ENCODE assay signal across 14 cellular contexts in the genomic region with DNA sequence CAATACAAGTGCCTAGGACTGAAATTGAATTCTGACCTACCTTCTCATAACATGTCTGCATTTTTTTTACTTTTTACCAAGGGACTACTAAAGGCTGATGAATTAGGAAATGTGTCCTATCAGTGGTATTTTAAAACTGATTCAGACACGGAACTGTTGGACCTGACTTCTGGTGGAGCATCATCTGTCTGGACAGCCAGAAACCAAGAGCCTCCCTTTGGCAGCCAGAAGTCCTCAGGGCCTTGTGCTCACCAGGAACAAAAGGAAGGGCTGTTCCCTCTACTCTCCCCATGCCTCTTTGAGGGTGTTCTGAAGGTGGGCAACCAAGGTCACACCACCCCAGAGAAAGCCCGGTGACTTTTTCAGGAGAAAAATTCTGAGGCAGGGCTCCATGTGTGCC.
DNase-seq lines count a peak whose midpoint lies in the region; ATAC-seq and TF ChIP-seq lines count a peak whose summit lies in the region.
"Had no signal": no experiment of that assay in that cellular context is flagged by ENCODE, and none has a peak within 500 bp of the region (broad histone marks: within the 10 kb centered on the region; RNA-seq: fewer than 3 reads in every experiment).

No MANE protein-coding gene starts in this region.

- H3K36me3 Mint-ChIP-seq in MCF 10A (ENCODE audit: insufficient read depth, unreplicated experiment) (peaks cover 15% of the 10 kb centered on the region), progenitor cell of endocrine pancreas (ENCODE audit: insufficient read depth) (no peaks in the 10 kb centered on the region)
- no peaks in the 10 kb centered on the region for H3K36me3 Mint-ChIP-seq in CD4-positive, alpha-beta memory T cell
- H3K36me3 Mint-ChIP-seq: IgD-negative memory B cell; stimulated activated memory B cell treated with anti-CD40 and anti-IgM and Interleukin-4, amounts not matched to agents 10 μg/mL and 1 μg/mL and 100 μg/mL, for 72 hours had no signal

- no peak for DNase-seq in MCF 10A (ENCODE audit: unreplicated experiment)
- DNase-seq in left ventricle myocardium superior: no peak
- DNase-seq in progenitor cell of endocrine pancreas (ENCODE audit: low spot score, unreplicated experiment): no peak
- no peak for DNase-seq in central memory CD4-positive, alpha-beta T cell
- DNase-seq in effector memory CD4-positive, alpha-beta T cell: no peak
- DNase-seq in CD4-positive, alpha-beta memory T cell: no peak
- DNase-seq: activated CD4-positive, alpha-beta T cell treated with anti-CD3 and anti-CD28 coated beads for 48 hours; activated T-cell treated with anti-CD3 and anti-CD28 coated beads, Interleukin-2, amount 50 U/mL, for 4 hours; NCI-H1105 treated with DMSO at 0.1 percent for 48 hours; T-helper 2 cell had no signal

- peaks cover 44% of the 10 kb centered on the region for H3K4me1 Mint-ChIP-seq in MCF 10A (ENCODE audit: insufficient read depth, unreplicated experiment)
- peaks cover 51% of the 10 kb centered on the region for H3K4me1 Mint-ChIP-seq in progenitor cell of endocrine pancreas (ENCODE audit: low read depth)
- peaks cover 0 to 3% (median 1%) of the 10 kb centered on the region in 4 donors for H3K4me1 Mint-ChIP-seq in CD4-positive, alpha-beta memory T cell

- peaks cover 12% of the 10 kb centered on the region for H3K36me3 ChIP-seq in skeletal muscle satellite cell (ENCODE audit: insufficient read depth, low read length)
- H3K36me3 ChIP-seq in effector memory CD4-positive, alpha-beta T cell (ENCODE audit: control insufficient read depth, insufficient read depth, low read length): no peaks in the 10 kb centered on the region
- no peaks in the 10 kb centered on the region for H3K36me3 ChIP-seq in CD4-positive, alpha-beta memory T cell (ENCODE audit: insufficient read depth, low read length)

- no peak for TF ChIP-seq CTCF in C4-2B (conservative IDR thresholded peaks at IDR 0.05)
- TF ChIP-seq CTCF in MCF 10A (IDR thresholded peaks at IDR 0.05; ENCODE audit: unreplicated experiment): no peak
- TF ChIP-seq CTCF in progenitor cell of endocrine pancreas (IDR thresholded peaks at IDR 0.05; ENCODE audit: unreplicated experiment): no peak

- H3K4me2 ChIP-seq in skeletal muscle satellite cell (ENCODE audit: low read length): peak overlapping the region; percentile 51

- H3K9ac ChIP-seq in skeletal muscle satellite cell (ENCODE audit: low read depth, low read length): peak overlapping the region; percentile 64

- H3K27me3 ChIP-seq in skeletal muscle satellite cell (ENCODE audit: control insufficient read depth, insufficient read depth, low read length): no peaks in the 10 kb centered on the region
- peaks cover 3% of the 10 kb centered on the region for H3K27me3 ChIP-seq in effector memory CD4-positive, alpha-beta T cell (replicated peaks; ENCODE audit: control insufficient read depth, insufficient read depth, low read length, poor library complexity, severe bottlenecking)
- peaks cover 10% of the 10 kb centered on the region for H3K27me3 ChIP-seq in CD4-positive, alpha-beta memory T cell (ENCODE audit: insufficient read depth, low read length)

- peaks cover 78% of the 10 kb centered on the region for H3K4me1 ChIP-seq in skeletal muscle satellite cell (ENCODE audit: control insufficient read depth, insufficient read depth, low read length)
- H3K4me1 ChIP-seq in effector memory CD4-positive, alpha-beta T cell (ENCODE audit: control insufficient read depth, insufficient read depth, low read length, poor library complexity, severe bottlenecking): no peaks in the 10 kb centered on the region
- H3K4me1 ChIP-seq in CD4-positive, alpha-beta memory T cell (ENCODE audit: insufficient read depth, low read length): no peaks in the 10 kb centered on the region

- peak overlapping the region; percentile 96 for H3K27ac Mint-ChIP-seq in MCF 10A (ENCODE audit: low read depth, unreplicated experiment)
- no peak overlapping the region for H3K27ac Mint-ChIP-seq in progenitor cell of endocrine pancreas
- no peak overlapping the region for H3K27ac Mint-ChIP-seq in CD4-positive, alpha-beta memory T cell
- H3K27ac Mint-ChIP-seq: IgD-negative memory B cell; stimulated activated memory B cell treated with anti-CD40 and anti-IgM and Interleukin-4, amounts not matched to agents 10 μg/mL and 1 μg/mL and 100 μg/mL, for 72 hours had no signal

- intact Hi-C loops in MCF 10A (cut with micrococcal nuclease): loop anchor here (2.0 kb wide), 1 partner anchor 25 kb away; no protein-coding TSS in a partner anchor
- intact Hi-C loops in left ventricle myocardium superior (cut with micrococcal nuclease): no loop called here
- intact Hi-C loops in CD4-positive, alpha-beta memory T cell (cut with micrococcal nuclease): no loop called here

- peak; percentile 30 for ATAC-seq in left ventricle myocardium superior
- ATAC-seq: activated T-cell treated with anti-CD3 and anti-CD28 coated beads, Interleukin-2, amount 50 U/mL, for 4 hours; stimulated activated memory B cell treated with anti-CD40 and anti-IgM and Interleukin-4, amounts not matched to agents 10 μg/mL and 1 μg/mL and 100 μg/mL, for 72 hours had no signal

- CTCF ChIA-PET in MCF 10A (lab: Yijun Ruan, JAX): interaction anchor here (1.0 kb wide), 1 partner anchor 461 kb away, joined by 4 read pairs; no protein-coding TSS in a partner anchor
- CTCF ChIA-PET in CD4-positive, alpha-beta memory T cell (lab: Charles Lee; ENCODE audit: partially characterized antibody): no interaction called here

- BruUV-seq in MCF 10A (replicated peaks; lab: Mats Ljungman, UMichigan): no TSS peak

- no peak overlapping the region for H3K4me3 Mint-ChIP-seq in MCF 10A (ENCODE audit: unreplicated experiment)
- H3K4me3 Mint-ChIP-seq in progenitor cell of endocrine pancreas (ENCODE audit: low read depth): no peak overlapping the region
- no peak overlapping the region for H3K4me3 Mint-ChIP-seq in CD4-positive, alpha-beta memory T cell
- H3K4me3 Mint-ChIP-seq: activated T-cell treated with anti-CD3 and anti-CD28 coated beads, Interleukin-2, amount 50 U/mL, for 4 hours; IgD-negative memory B cell; stimulated activated memory B cell treated with anti-CD40 and anti-IgM and Interleukin-4, amounts not matched to agents 10 μg/mL and 1 μg/mL and 100 μg/mL, for 72 hours had no signal

- POLR2A ChIA-PET in MCF 10A (lab: Yijun Ruan, JAX): interaction anchor here (1.0 kb wide), 1 partner anchor 13 kb away, joined by 3 read pairs; no protein-coding TSS in a partner anchor
- POLR2A ChIA-PET in CD4-positive, alpha-beta memory T cell (lab: Charles Lee; ENCODE audit: partially characterized antibody): no interaction called here

- peak overlapping the region; percentile 8 for H3K4me3 ChIP-seq in skeletal muscle satellite cell (ENCODE audit: low read length)
- H3K4me3 ChIP-seq in effector memory CD4-positive, alpha-beta T cell (ENCODE audit: insufficient read depth, low read depth, low read length, poor library complexity, severe bottlenecking): no peak overlapping the region
- H3K4me3 ChIP-seq in CD4-positive, alpha-beta memory T cell (ENCODE audit: low read length in 2 of 2): no peak overlapping the region

- H3K27ac ChIP-seq in C4-2B: peak overlapping the region; percentile 38
- no peak overlapping the region for H3K27ac ChIP-seq in effector memory CD4-positive, alpha-beta T cell (ENCODE audit: insufficient read depth, low read length, poor library complexity, severe bottlenecking)
- H3K27ac ChIP-seq in CD4-positive, alpha-beta memory T cell (ENCODE audit: low read depth, low read length): no peak overlapping the region

- no peaks in the 10 kb centered on the region for H3K27me3 Mint-ChIP-seq in MCF 10A (ENCODE audit: insufficient read depth, unreplicated experiment)
- H3K27me3 Mint-ChIP-seq in progenitor cell of endocrine pancreas: peaks cover 3% of the 10 kb centered on the region
- H3K27me3 Mint-ChIP-seq in CD4-positive, alpha-beta memory T cell: peaks cover 32 to 58% of the 10 kb centered on the region in 2 donors
- H3K27me3 Mint-ChIP-seq: stimulated activated memory B cell treated with anti-CD40 and anti-IgM and Interleukin-4, amounts not matched to agents 10 μg/mL and 1 μg/mL and 100 μg/mL, for 72 hours had no signal

- no peaks in the 10 kb centered on the region for H3K9me3 ChIP-seq in skeletal muscle satellite cell (replicated peaks; ENCODE audit: low read length)
- H3K9me3 ChIP-seq in effector memory CD4-positive, alpha-beta T cell (ENCODE audit: control insufficient read depth, low read length): no peaks in the 10 kb centered on the region
- no peaks in the 10 kb centered on the region for H3K9me3 ChIP-seq in CD4-positive, alpha-beta memory T cell (ENCODE audit: control insufficient read depth in 1 of 2, low read length in 2 of 2)

- H3K9me3 Mint-ChIP-seq in MCF 10A (ENCODE audit: unreplicated experiment) (no peaks in the 10 kb centered on the region), progenitor cell of endocrine pancreas (ENCODE audit: low read depth) (no peaks in the 10 kb centered on the region)
- H3K9me3 Mint-ChIP-seq in CD4-positive, alpha-beta memory T cell: no peaks in the 10 kb centered on the region
- H3K9me3 Mint-ChIP-seq: activated T-cell treated with anti-CD3 and anti-CD28 coated beads, Interleukin-2, amount 50 U/mL, for 4 hours; IgD-negative memory B cell; stimulated activated memory B cell treated with anti-CD40 and anti-IgM and Interleukin-4, amounts not matched to agents 10 μg/mL and 1 μg/mL and 100 μg/mL, for 72 hours had no signal
